In the genomic region with DNA sequence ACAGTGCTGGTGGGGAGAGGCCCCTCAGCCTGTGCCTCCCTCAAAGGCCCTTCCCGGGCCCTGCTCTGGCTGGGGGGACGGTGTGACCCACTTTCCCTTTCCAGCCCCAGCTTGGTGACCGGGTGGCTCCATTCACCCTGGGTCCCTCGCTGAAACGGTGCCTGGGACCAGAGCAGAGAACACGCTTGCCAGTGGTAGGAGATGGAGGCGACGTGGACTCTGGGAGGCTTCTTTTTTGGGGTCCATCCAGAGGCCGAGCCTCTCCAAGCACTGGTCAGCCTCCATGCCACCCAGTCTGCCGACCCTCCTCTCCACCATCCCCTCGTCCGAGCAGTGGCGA, we compare ENCODE assay signal across 1 cellular context.
TF ChIP-seq lines count a peak whose summit lies in the region.

No MANE protein-coding gene starts in this region.

TF ChIP-seq in H1, 55 proteins besides CTCF, POLR2A, EP300 and RAD21:
- TF ChIP-seq CHD1 (IDR thresholded peaks at IDR 0.05; ENCODE audit: low read depth, low read length) (no peak), YY1 (IDR thresholded peaks at IDR 0.05; ENCODE audit: low read depth, low read length) (no peak), SAP30 (IDR thresholded peaks at IDR 0.05; ENCODE audit: insufficient read depth, insufficient replicate concordance, low read length) (no peak), CBX5 (IDR thresholded peaks at IDR 0.05; ENCODE audit: low read depth, low read length) (no peak), RNF2 (IDR thresholded peaks at IDR 0.05; ENCODE audit: borderline replicate concordance, low read depth, low read length, missing control alignments, poor library complexity, severe bottlenecking) (no peak), ASH2L (IDR thresholded peaks at IDR 0.05; ENCODE audit: low read length) (no peak), PHF8 (conservative IDR thresholded peaks at IDR 0.05; ENCODE audit: low read depth, low read length) (no peak), HDAC6 (IDR thresholded peaks at IDR 0.05; ENCODE audit: low read depth, low read length) (no peak)
TF ChIP-seq in H1: peak in this region for 0.
